In the genomic region with DNA sequence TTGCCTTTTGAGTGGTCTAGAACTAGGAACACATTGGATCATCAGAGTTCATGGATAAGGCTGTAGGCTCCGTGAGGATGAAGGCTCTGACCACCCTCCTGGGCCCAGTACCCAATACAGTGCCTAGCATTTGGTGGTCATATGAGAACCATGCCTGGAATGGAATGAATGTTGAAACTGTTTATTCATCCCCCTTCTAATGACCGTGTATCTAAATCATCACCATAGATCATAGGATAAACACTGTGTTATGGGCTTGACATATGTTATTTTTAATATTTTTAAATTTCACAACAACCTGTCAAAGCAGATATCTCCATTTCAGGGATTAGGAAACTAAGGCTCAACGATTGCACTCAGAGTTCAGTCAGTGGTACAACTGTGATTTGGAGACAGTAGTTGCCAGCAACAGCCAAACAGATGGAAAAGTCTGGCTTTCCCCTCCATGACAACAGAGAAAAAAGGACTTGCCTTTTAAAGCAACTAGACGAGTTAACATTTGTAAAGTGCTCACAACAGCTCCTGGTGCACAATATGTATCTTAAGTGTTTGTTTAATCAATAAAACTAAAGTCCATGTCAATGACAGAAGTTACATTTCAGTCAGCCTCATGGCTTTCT, we compare ENCODE assay signal across 27 cellular contexts.
DNase-seq lines count a peak whose midpoint lies in the region; ATAC-seq and TF ChIP-seq lines count a peak whose summit lies in the region.
"Had no signal": no experiment of that assay in that cellular context is flagged by ENCODE, and none has a peak within 500 bp of the region (broad histone marks: within the 10 kb centered on the region; RNA-seq: fewer than 3 reads in every experiment).

No MANE protein-coding gene starts in this region.

- TF ChIP-seq POLR2A in esophagus squamous epithelium (IDR thresholded peaks at IDR 0.05): no peak

- H3K4me3 ChIP-seq in esophagus squamous epithelium (no peak overlapping the region), mesenchymal stem cell (ENCODE audit: insufficient read depth in 1 of 2, low read depth in 1 of 2, low read length in 2 of 2) (no peak overlapping the region)
- H3K4me3 ChIP-seq: BLaER1, GM23338, Peyer's patch, upper lobe of right lung had no signal

- no peak overlapping the region for H2AFZ ChIP-seq in mesenchymal stem cell (ENCODE audit: low read depth, low read length)
- H2AFZ ChIP-seq: GM23338 had no signal

- WGBS in esophagus squamous epithelium, 2 donors: 41 to 55% methylated on average over 4 of the region's 4 CpGs
- WGBS in mesenchymal stem cell: 56% methylated on average over 2 of the region's 4 CpGs

- no peak overlapping the region for H3K18ac ChIP-seq in mesenchymal stem cell (ENCODE audit: low read depth in 1 of 2, low read length in 2 of 2)

- H4K91ac ChIP-seq in mesenchymal stem cell (ENCODE audit: low read length): no peak overlapping the region

- H3K4me1 ChIP-seq in esophagus squamous epithelium: peaks cover 9 to 29% (median 27%) of the 10 kb centered on the region in 3 donors
- peaks cover 4% of the 10 kb centered on the region for H3K4me1 ChIP-seq in mesenchymal stem cell (ENCODE audit: control insufficient read depth, insufficient read depth, low read depth, low read length)

- H3K79me1 ChIP-seq in mesenchymal stem cell (replicated peaks; ENCODE audit: low read length, poor library complexity, severe bottlenecking): no peaks in the 10 kb centered on the region

- TF ChIP-seq CTCF in esophagus squamous epithelium (IDR thresholded peaks at IDR 0.05): no peak

- H3K14ac ChIP-seq in mesenchymal stem cell (ENCODE audit: low read length in 2 of 2): no peak overlapping the region

- no peaks in the 10 kb centered on the region for H3K36me3 ChIP-seq in esophagus squamous epithelium
- H3K36me3 ChIP-seq in mesenchymal stem cell (ENCODE audit: control insufficient read depth in 1 of 2, insufficient read depth in 2 of 2, low read depth in 1 of 2, low read length in 2 of 2): no peaks in the 10 kb centered on the region
- H3K36me3 ChIP-seq: BLaER1, Peyer's patch, upper lobe of right lung had no signal

- no peak for ATAC-seq in GM21825 (IDR thresholded peaks at IDR 0.05; ENCODE audit: unreplicated experiment)
- no peak for ATAC-seq in GM21526 (IDR thresholded peaks at IDR 0.05; ENCODE audit: low FRiP score, unreplicated experiment)
- ATAC-seq: activated naive CD8-positive, alpha-beta T cell treated with anti-CD3 and anti-CD28 coated beads, Interleukin-2, amount 50 U/mL, for 24 hours; activated T-cell treated with anti-CD3 and anti-CD28 coated beads, Interleukin-2, amount 50 U/mL, for 72 hours; GM23338; upper lobe of right lung had no signal

- H3K4me2 ChIP-seq in mesenchymal stem cell (ENCODE audit: low read length, poor library complexity, severe bottlenecking): no peak overlapping the region
- H3K4me2 ChIP-seq: GM23338 had no signal

- H2BK15ac ChIP-seq in mesenchymal stem cell (ENCODE audit: low read depth, poor library complexity, severe bottlenecking): no peak overlapping the region

- no peak overlapping the region for H3K23ac ChIP-seq in mesenchymal stem cell (ENCODE audit: low read length in 2 of 2)

- no peak overlapping the region for H2BK5ac ChIP-seq in mesenchymal stem cell (ENCODE audit: low read depth, low read length, poor library complexity, severe bottlenecking)

- peak; percentile 12 for DNase-seq in NCI-H1694 treated with DMSO at 0.1 percent for 48 hours (lab: John Stamatoyannopoulos, UW)
- DNase-seq in NCI-H1694 (lab: John Stamatoyannopoulos, UW): no peak
- peak; percentile 24 for DNase-seq in ELR (ENCODE audit: low read depth)
- no peak for DNase-seq in esophagus squamous epithelium (lab: John Stamatoyannopoulos, UW)
- DNase-seq in mesenchymal stem cell: peak; percentile 5
- DNase-seq in AG08395 (ENCODE audit: low spot score): no peak
- DNase-seq: 8988T; activated CD4-positive, alpha-beta memory T cell treated with anti-CD3 and anti-CD28 coated beads for 36 hours; activated CD4-positive, alpha-beta T cell treated with anti-CD3 and anti-CD28 coated beads for 1 hour; activated naive CD8-positive, alpha-beta T cell treated with anti-CD3 and anti-CD28 coated beads, Interleukin-2, amount 50 U/mL, for 24 hours; activated T-cell treated with anti-CD3 and anti-CD28 coated beads, Interleukin-2, amount 50 U/mL, for 72 hours; DMS153; erythroblast; MM.1S; NCI-H1105 treated with DMSO at 0.1 percent for 48 hours; NCI-H2081 treated with DMSO at 0.1 percent for 48 hours; NCI-H345; NCI-H774; Peyer's patch; SIG-M5; stimulated activated naive CD4-positive, alpha-beta T cell; upper lobe of right lung had no signal

- no peak overlapping the region for H3K9ac ChIP-seq in mesenchymal stem cell (ENCODE audit: low read length)
- H3K9ac ChIP-seq: BLaER1 had no signal

- H3K27me3 ChIP-seq in esophagus squamous epithelium: no peaks in the 10 kb centered on the region
- peaks cover 43 to 54% of the 10 kb centered on the region in 2 experiments for H3K27me3 ChIP-seq in mesenchymal stem cell (ENCODE audit: control insufficient read depth in 1 of 2, insufficient read depth in 1 of 2, low read length in 2 of 2)
- H3K27me3 ChIP-seq: BLaER1, Peyer's patch, upper lobe of right lung had no signal

- no peak overlapping the region for H2AK5ac ChIP-seq in mesenchymal stem cell (ENCODE audit: low read length, severe bottlenecking)

- no peak overlapping the region for H2BK12ac ChIP-seq in mesenchymal stem cell (ENCODE audit: low read length in 2 of 2)

- no peak overlapping the region for H2BK120ac ChIP-seq in mesenchymal stem cell (ENCODE audit: low read depth, low read length)

- no peak overlapping the region for H3K4ac ChIP-seq in mesenchymal stem cell (ENCODE audit: low read depth in 1 of 2, low read length in 2 of 2)

- peak overlapping the region in 3 of 4 donors; percentile 25 to 72 (median 69) for H3K27ac ChIP-seq in esophagus squamous epithelium
- no peak overlapping the region for H3K27ac ChIP-seq in mesenchymal stem cell (ENCODE audit: low read length, poor library complexity, severe bottlenecking)
- H3K27ac ChIP-seq: BLaER1, HL-60 had no signal

- intact Hi-C loops in esophagus squamous epithelium (cut with DNase I): no loop called here

- H4K8ac ChIP-seq in mesenchymal stem cell (ENCODE audit: low read length): no peak overlapping the region

- no peaks in the 10 kb centered on the region for H3K9me3 ChIP-seq in esophagus squamous epithelium
- no peaks in the 10 kb centered on the region for H3K9me3 ChIP-seq in mesenchymal stem cell (ENCODE audit: control insufficient read depth, low read length)
- H3K9me3 ChIP-seq: BLaER1, Peyer's patch, upper lobe of right lung had no signal

Comparison
In these comparisons a context has a peak if more than half of its experiments do, and no peak if none do; other contexts are left out.
1. DNase-seq: peak in NCI-H1694 treated with DMSO at 0.1 percent for 48 hours (single experiment), ELR (single experiment) and mesenchymal stem cell (single experiment); none in NCI-H1694 (single experiment), esophagus squamous epithelium (single experiment) and AG08395 (single experiment).